In the genomic region with DNA sequence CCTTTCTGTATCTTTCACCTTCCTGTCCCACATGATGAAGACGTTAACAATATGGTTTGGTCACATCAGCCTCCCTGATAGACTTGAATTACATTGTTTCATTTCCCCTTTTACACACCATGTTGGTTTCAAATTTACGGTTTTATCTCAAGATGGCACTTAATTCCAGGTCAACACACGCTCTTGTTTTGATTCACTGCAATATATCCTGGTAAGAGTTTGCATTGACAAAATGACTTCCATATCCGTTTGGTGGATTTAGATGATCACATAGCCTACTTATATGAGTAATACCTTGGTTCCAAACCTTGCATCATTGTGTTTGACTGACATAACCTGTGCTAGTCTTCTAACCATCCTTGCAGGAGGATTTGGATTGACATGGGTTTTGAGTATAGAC, we compare ENCODE assay signal across 1 cellular context.
TF ChIP-seq lines count a peak whose summit lies in the region.

No MANE protein-coding gene starts in this region.

TF ChIP-seq in GM12878, 131 proteins besides CTCF, POLR2A, EP300 and RAD21 (continued from another document and continues in another):
- TF ChIP-seq, protein P1, sequence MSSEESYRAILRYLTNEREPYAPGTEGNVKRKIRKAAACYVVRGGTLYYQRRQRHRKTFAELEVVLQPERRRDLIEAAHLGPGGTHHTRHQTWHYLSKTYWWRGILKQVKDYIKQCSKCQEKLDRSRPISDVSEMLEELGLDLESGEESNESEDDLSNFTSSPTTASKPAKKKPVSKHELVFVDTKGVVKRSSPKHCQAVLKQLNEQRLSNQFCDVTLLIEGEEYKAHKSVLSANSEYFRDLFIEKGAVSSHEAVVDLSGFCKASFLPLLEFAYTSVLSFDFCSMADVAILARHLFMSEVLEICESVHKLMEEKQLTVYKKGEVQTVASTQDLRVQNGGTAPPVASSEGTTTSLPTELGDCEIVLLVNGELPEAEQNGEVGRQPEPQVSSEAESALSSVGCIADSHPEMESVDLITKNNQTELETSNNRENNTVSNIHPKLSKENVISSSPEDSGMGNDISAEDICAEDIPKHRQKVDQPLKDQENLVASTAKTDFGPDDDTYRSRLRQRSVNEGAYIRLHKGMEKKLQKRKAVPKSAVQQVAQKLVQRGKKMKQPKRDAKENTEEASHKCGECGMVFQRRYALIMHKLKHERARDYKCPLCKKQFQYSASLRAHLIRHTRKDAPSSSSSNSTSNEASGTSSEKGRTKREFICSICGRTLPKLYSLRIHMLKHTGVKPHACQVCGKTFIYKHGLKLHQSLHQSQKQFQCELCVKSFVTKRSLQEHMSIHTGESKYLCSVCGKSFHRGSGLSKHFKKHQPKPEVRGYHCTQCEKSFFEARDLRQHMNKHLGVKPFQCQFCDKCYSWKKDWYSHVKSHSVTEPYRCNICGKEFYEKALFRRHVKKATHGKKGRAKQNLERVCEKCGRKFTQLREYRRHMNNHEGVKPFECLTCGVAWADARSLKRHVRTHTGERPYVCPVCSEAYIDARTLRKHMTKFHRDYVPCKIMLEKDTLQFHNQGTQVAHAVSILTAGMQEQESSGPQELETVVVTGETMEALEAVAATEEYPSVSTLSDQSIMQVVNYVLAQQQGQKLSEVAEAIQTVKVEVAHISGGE (CRISPR knock-in tag; IDR thresholded peaks at IDR 0.05): no peak
- TF ChIP-seq POLR2AphosphoS2 (IDR thresholded peaks at IDR 0.05; ENCODE audit: low read depth, low read length) (no peak), FOXM1 (IDR thresholded peaks at IDR 0.05; ENCODE audit: low read depth, low read length) (peak; percentile 71; the same call in 1 of the 2 replicates), EGR1 (IDR thresholded peaks at IDR 0.05; ENCODE audit: borderline replicate concordance in 1 of 2, low read depth in 2 of 2, low read length in 2 of 2) (no peak), RBBP5 (conservative IDR thresholded peaks at IDR 0.05) (no peak), CBFB (IDR thresholded peaks at IDR 0.05; ENCODE audit: low read depth) (no peak), NFYA (IDR thresholded peaks at IDR 0.05; ENCODE audit: borderline replicate concordance, low read depth, low read length) (no peak), POLR2AphosphoS5 (IDR thresholded peaks at IDR 0.05; ENCODE audit: low read length) (no peak), NR2C1 (IDR thresholded peaks at IDR 0.05) (no peak), MXI1 (IDR thresholded peaks at IDR 0.05; ENCODE audit: low read depth, low read length) (no peak), LARP7 (IDR thresholded peaks at IDR 0.05) (no peak), NR2F1 (conservative IDR thresholded peaks at IDR 0.05) (peak; percentile 89), ZNF24 (IDR thresholded peaks at IDR 0.05) (peak; percentile 28; the same call in 1 of the 2 replicates), BACH1 (IDR thresholded peaks at IDR 0.05; ENCODE audit: borderline replicate concordance) (peak; percentile 60; the same call in 1 of the 2 replicates), RUNX3 (IDR thresholded peaks at IDR 0.05; ENCODE audit: low read length) (peak; percentile 85), IKZF1 (conservative IDR thresholded peaks at IDR 0.05) (peak; percentile 90), TCF7 (IDR thresholded peaks at IDR 0.05; ENCODE audit: borderline replicate concordance) (peak; percentile 57), RCOR1 (conservative IDR thresholded peaks at IDR 0.05; ENCODE audit: low read depth, low read length) (no peak), NFXL1 (IDR thresholded peaks at IDR 0.05; ENCODE audit: borderline replicate concordance) (no peak), SIX5 (IDR thresholded peaks at IDR 0.05; ENCODE audit: low read depth, low read length, severe bottlenecking) (no peak), MTA3 (IDR thresholded peaks at IDR 0.05; ENCODE audit: borderline replicate concordance, low read length) (no peak), KDM1A (IDR thresholded peaks at IDR 0.05; ENCODE audit: borderline replicate concordance) (no peak), GATAD2B (conservative IDR thresholded peaks at IDR 0.05; ENCODE audit: low read depth) (no peak; the same call in 1 of the 2 replicates), CREM (IDR thresholded peaks at IDR 0.05; ENCODE audit: low read depth) (peak; percentile 62), YY1 (IDR thresholded peaks at IDR 0.05; ENCODE audit: low read depth, low read length) (no peak), SUPT20H (IDR thresholded peaks at IDR 0.05; ENCODE audit: borderline replicate concordance, control insufficient read depth, low read depth, low read length) (no peak), ZSCAN29 (IDR thresholded peaks at IDR 0.05) (no peak), BHLHE40 (IDR thresholded peaks at IDR 0.05; ENCODE audit: borderline replicate concordance in 1 of 2, low read depth in 2 of 2, low read length in 1 of 2) (peak in 1 of 2 experiments; percentile 52; a peak in 2 of 4 replicates), MEF2B (IDR thresholded peaks at IDR 0.05; ENCODE audit: partially characterized antibody, poor library complexity, severe bottlenecking) (peak; percentile 32), SMARCA5 (IDR thresholded peaks at IDR 0.05) (no peak), ZNF274 (IDR thresholded peaks at IDR 0.05; ENCODE audit: insufficient read depth, insufficient read length) (no peak), SMAD1 (IDR thresholded peaks at IDR 0.05; ENCODE audit: low read depth, partially characterized antibody) (no peak)
- TF ChIP-seq, protein P2, sequence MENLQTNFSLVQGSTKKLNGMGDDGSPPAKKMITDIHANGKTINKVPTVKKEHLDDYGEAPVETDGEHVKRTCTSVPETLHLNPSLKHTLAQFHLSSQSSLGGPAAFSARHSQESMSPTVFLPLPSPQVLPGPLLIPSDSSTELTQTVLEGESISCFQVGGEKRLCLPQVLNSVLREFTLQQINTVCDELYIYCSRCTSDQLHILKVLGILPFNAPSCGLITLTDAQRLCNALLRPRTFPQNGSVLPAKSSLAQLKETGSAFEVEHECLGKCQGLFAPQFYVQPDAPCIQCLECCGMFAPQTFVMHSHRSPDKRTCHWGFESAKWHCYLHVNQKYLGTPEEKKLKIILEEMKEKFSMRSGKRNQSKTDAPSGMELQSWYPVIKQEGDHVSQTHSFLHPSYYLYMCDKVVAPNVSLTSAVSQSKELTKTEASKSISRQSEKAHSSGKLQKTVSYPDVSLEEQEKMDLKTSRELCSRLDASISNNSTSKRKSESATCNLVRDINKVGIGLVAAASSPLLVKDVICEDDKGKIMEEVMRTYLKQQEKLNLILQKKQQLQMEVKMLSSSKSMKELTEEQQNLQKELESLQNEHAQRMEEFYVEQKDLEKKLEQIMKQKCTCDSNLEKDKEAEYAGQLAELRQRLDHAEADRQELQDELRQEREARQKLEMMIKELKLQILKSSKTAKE (IDR thresholded peaks at IDR 0.05; ENCODE audit: low read depth, poor library complexity, severe bottlenecking): peak; percentile 52
- TF ChIP-seq, protein P3, sequence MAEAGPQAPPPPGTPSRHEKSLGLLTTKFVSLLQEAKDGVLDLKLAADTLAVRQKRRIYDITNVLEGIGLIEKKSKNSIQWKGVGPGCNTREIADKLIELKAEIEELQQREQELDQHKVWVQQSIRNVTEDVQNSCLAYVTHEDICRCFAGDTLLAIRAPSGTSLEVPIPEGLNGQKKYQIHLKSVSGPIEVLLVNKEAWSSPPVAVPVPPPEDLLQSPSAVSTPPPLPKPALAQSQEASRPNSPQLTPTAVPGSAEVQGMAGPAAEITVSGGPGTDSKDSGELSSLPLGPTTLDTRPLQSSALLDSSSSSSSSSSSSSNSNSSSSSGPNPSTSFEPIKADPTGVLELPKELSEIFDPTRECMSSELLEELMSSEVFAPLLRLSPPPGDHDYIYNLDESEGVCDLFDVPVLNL (IDR thresholded peaks at IDR 0.05; ENCODE audit: low read depth, low read length): no peak
- TF ChIP-seq, protein P4, sequence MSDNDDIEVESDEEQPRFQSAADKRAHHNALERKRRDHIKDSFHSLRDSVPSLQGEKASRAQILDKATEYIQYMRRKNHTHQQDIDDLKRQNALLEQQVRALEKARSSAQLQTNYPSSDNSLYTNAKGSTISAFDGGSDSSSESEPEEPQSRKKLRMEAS (IDR thresholded peaks at IDR 0.05; ENCODE audit: low read depth, low read length): no peak
- TF ChIP-seq, protein P5, sequence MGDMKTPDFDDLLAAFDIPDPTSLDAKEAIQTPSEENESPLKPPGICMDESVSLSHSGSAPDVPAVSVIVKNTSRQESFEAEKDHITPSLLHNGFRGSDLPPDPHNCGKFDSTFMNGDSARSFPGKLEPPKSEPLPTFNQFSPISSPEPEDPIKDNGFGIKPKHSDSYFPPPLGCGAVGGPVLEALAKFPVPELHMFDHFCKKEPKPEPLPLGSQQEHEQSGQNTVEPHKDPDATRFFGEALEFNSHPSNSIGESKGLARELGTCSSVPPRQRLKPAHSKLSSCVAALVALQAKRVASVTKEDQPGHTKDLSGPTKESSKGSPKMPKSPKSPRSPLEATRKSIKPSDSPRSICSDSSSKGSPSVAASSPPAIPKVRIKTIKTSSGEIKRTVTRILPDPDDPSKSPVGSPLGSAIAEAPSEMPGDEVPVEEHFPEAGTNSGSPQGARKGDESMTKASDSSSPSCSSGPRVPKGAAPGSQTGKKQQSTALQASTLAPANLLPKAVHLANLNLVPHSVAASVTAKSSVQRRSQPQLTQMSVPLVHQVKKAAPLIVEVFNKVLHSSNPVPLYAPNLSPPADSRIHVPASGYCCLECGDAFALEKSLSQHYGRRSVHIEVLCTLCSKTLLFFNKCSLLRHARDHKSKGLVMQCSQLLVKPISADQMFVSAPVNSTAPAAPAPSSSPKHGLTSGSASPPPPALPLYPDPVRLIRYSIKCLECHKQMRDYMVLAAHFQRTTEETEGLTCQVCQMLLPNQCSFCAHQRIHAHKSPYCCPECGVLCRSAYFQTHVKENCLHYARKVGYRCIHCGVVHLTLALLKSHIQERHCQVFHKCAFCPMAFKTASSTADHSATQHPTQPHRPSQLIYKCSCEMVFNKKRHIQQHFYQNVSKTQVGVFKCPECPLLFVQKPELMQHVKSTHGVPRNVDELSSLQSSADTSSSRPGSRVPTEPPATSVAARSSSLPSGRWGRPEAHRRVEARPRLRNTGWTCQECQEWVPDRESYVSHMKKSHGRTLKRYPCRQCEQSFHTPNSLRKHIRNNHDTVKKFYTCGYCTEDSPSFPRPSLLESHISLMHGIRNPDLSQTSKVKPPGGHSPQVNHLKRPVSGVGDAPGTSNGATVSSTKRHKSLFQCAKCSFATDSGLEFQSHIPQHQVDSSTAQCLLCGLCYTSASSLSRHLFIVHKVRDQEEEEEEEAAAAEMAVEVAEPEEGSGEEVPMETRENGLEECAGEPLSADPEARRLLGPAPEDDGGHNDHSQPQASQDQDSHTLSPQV (IDR thresholded peaks at IDR 0.05): no peak
- TF ChIP-seq, protein P6, sequence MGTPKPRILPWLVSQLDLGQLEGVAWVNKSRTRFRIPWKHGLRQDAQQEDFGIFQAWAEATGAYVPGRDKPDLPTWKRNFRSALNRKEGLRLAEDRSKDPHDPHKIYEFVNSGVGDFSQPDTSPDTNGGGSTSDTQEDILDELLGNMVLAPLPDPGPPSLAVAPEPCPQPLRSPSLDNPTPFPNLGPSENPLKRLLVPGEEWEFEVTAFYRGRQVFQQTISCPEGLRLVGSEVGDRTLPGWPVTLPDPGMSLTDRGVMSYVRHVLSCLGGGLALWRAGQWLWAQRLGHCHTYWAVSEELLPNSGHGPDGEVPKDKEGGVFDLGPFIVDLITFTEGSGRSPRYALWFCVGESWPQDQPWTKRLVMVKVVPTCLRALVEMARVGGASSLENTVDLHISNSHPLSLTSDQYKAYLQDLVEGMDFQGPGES (IDR thresholded peaks at IDR 0.05): no peak
- TF ChIP-seq, protein P7, sequence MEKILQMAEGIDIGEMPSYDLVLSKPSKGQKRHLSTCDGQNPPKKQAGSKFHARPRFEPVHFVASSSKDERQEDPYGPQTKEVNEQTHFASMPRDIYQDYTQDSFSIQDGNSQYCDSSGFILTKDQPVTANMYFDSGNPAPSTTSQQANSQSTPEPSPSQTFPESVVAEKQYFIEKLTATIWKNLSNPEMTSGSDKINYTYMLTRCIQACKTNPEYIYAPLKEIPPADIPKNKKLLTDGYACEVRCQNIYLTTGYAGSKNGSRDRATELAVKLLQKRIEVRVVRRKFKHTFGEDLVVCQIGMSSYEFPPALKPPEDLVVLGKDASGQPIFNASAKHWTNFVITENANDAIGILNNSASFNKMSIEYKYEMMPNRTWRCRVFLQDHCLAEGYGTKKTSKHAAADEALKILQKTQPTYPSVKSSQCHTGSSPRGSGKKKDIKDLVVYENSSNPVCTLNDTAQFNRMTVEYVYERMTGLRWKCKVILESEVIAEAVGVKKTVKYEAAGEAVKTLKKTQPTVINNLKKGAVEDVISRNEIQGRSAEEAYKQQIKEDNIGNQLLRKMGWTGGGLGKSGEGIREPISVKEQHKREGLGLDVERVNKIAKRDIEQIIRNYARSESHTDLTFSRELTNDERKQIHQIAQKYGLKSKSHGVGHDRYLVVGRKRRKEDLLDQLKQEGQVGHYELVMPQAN (conservative IDR thresholded peaks at IDR 0.05): no peak
- TF ChIP-seq, protein P8, sequence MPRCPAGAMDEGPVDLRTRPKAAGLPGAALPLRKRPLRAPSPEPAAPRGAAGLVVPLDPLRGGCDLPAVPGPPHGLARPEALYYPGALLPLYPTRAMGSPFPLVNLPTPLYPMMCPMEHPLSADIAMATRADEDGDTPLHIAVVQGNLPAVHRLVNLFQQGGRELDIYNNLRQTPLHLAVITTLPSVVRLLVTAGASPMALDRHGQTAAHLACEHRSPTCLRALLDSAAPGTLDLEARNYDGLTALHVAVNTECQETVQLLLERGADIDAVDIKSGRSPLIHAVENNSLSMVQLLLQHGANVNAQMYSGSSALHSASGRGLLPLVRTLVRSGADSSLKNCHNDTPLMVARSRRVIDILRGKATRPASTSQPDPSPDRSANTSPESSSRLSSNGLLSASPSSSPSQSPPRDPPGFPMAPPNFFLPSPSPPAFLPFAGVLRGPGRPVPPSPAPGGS (IDR thresholded peaks at IDR 0.05; ENCODE audit: borderline replicate concordance, insufficient read depth, low read depth, low read length, poor library complexity, severe bottlenecking): no peak
- TF ChIP-seq, protein P9, sequence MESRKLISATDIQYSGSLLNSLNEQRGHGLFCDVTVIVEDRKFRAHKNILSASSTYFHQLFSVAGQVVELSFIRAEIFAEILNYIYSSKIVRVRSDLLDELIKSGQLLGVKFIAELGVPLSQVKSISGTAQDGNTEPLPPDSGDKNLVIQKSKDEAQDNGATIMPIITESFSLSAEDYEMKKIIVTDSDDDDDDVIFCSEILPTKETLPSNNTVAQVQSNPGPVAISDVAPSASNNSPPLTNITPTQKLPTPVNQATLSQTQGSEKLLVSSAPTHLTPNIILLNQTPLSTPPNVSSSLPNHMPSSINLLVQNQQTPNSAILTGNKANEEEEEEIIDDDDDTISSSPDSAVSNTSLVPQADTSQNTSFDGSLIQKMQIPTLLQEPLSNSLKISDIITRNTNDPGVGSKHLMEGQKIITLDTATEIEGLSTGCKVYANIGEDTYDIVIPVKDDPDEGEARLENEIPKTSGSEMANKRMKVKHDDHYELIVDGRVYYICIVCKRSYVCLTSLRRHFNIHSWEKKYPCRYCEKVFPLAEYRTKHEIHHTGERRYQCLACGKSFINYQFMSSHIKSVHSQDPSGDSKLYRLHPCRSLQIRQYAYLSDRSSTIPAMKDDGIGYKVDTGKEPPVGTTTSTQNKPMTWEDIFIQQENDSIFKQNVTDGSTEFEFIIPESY (IDR thresholded peaks at IDR 0.05): no peak
